ENCODE assay signal across 1 cellular context in genomic region chr4:762211-763190, GRCh38.
TF ChIP-seq lines count a peak whose summit lies in the region.

No MANE protein-coding gene starts in this region.

TF ChIP-seq in WTC11, 78 proteins besides CTCF, POLR2A, EP300 and RAD21 (continued from another document):
- TF ChIP-seq, protein P1, sequence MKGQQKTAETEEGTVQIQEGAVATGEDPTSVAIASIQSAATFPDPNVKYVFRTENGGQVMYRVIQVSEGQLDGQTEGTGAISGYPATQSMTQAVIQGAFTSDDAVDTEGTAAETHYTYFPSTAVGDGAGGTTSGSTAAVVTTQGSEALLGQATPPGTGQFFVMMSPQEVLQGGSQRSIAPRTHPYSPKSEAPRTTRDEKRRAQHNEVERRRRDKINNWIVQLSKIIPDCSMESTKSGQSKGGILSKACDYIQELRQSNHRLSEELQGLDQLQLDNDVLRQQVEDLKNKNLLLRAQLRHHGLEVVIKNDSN (CRISPR knock-in tag; IDR thresholded peaks at IDR 0.05) = no peak
- TF ChIP-seq ELF4 (CRISPR knock-in tag; IDR thresholded peaks at IDR 0.05; ENCODE audit: low read depth) (no peak), SMAD3 (CRISPR knock-in tag; IDR thresholded peaks at IDR 0.05; ENCODE audit: borderline replicate concordance) (no peak), ATF1 (CRISPR knock-in tag; IDR thresholded peaks at IDR 0.05) (no peak), NFE2L1 (CRISPR knock-in tag; IDR thresholded peaks at IDR 0.05) (no peak), ZNF671 (CRISPR knock-in tag; IDR thresholded peaks at IDR 0.05) (no peak), CREM (CRISPR knock-in tag; IDR thresholded peaks at IDR 0.05) (no peak)
